In the genomic region with DNA sequence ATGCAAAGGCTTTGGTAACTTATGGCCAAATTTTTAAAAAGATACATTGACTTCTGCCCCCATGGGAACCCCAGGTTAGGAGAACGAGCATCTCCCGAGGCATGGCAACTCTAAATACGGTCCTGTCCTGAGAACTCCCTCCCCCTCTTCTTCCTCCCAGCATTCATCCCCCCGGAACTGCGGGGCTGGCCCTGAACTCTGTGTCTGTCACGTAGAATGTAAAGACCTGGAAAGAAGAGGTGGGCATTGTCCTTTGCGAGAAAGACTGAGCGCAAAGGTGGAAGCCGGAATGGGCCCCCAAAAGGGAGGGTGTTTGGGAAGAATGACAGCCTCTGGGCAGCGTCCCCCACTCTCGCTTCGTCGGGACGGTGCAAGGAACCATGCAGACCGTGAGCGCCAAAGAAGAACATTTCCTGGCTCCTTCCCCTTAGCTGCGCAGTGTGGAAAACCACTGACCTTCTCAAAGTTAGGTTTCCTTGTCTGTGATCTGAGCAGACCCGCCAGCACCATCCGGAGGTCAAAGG, we compare ENCODE assay signal across 16 cellular contexts. TPM values are rescaled to one million over a fixed set of nuclear protein-coding genes. Genes with fewer than 3 reads are reported as not detected.
DNase-seq lines count a peak whose midpoint lies in the region; ATAC-seq and TF ChIP-seq lines count a peak whose summit lies in the region.
"Had no signal": no experiment of that assay in that cellular context is flagged by ENCODE, and none has a peak within 500 bp of the region (broad histone marks: within the 10 kb centered on the region; RNA-seq: fewer than 3 reads in every experiment).

No MANE protein-coding gene starts in this region.

- H3K4me1 Mint-ChIP-seq in chondrocyte (ENCODE audit: low read depth) (peaks cover 5% of the 10 kb centered on the region), neural crest cell (peaks cover 6% of the 10 kb centered on the region), type B pancreatic cell (ENCODE audit: unreplicated experiment) (peaks cover 5% of the 10 kb centered on the region)

- H3K27ac Mint-ChIP-seq in chondrocyte (ENCODE audit: unreplicated experiment) (peak overlapping the region; percentile 66), neural crest cell (ENCODE audit: unreplicated experiment) (no peak overlapping the region), type B pancreatic cell (peak overlapping the region; percentile 16)
- H3K27ac Mint-ChIP-seq: CD4-positive, alpha-beta T cell; H9 had no signal

- H3K36me3 ChIP-seq in left ventricle myocardium inferior: no peaks in the 10 kb centered on the region
- H3K36me3 ChIP-seq: BLaER1 treated with 17β-estradiol and CSF1 and Interleukin-3, amounts not matched to agents 10 nM and 100 nM had no signal

- H3K27me3 ChIP-seq in left ventricle myocardium inferior (ENCODE audit: low read depth): peaks cover 48% of the 10 kb centered on the region

- intact Hi-C loops in left cardiac atrium (cut with DNase I) (loop anchor here in 1 of 2 donors (10.0 kb wide), 2 partner anchors 974 to 1024 kb away; no protein-coding TSS in a partner anchor), left ventricle myocardium inferior (cut with micrococcal nuclease) (no loop called here)

- H3K36me3 Mint-ChIP-seq in chondrocyte (ENCODE audit: low read depth) (no peaks in the 10 kb centered on the region), neural crest cell (ENCODE audit: low read depth) (peaks cover 5% of the 10 kb centered on the region), type B pancreatic cell (no peaks in the 10 kb centered on the region)

- H3K27me3 Mint-ChIP-seq in chondrocyte (ENCODE audit: low read depth) (peaks cover 4% of the 10 kb centered on the region), neural crest cell (ENCODE audit: low read depth) (peaks cover 43% of the 10 kb centered on the region), type B pancreatic cell (peaks cover 16% of the 10 kb centered on the region)

- H3K9me3 ChIP-seq in left ventricle myocardium inferior (replicated peaks): no peaks in the 10 kb centered on the region

- TF ChIP-seq CTCF in left ventricle myocardium inferior (IDR thresholded peaks at IDR 0.05; ENCODE audit: borderline replicate concordance): no peak
- TF ChIP-seq CTCF in chondrocyte (IDR thresholded peaks at IDR 0.05): no peak
- TF ChIP-seq CTCF in neural crest cell (conservative IDR thresholded peaks at IDR 0.05): no peak
- no peak for TF ChIP-seq CTCF in type B pancreatic cell (conservative IDR thresholded peaks at IDR 0.05)

- H3K9me3 Mint-ChIP-seq in chondrocyte (ENCODE audit: low read depth) (peaks cover 5% of the 10 kb centered on the region), neural crest cell (no peaks in the 10 kb centered on the region), type B pancreatic cell (no peaks in the 10 kb centered on the region)
- H3K9me3 Mint-ChIP-seq: CD4-positive, alpha-beta T cell had no signal

- no peak overlapping the region for H3K27ac ChIP-seq in left ventricle myocardium inferior (replicated peaks)
- H3K27ac ChIP-seq: BLaER1 treated with 17β-estradiol and CSF1 and Interleukin-3, amounts not matched to agents 10 nM and 100 nM had no signal

- DNase-seq in left cardiac atrium (peak; percentile 10), left ventricle myocardium inferior (no peak), chondrocyte (ENCODE audit: low spot score) (peak; percentile 42), neural crest cell (ENCODE audit: low read depth, low spot score) (no peak), type B pancreatic cell (ENCODE audit: extremely low spot score, unreplicated experiment) (no peak), SHP77 (lab: John Stamatoyannopoulos, UW) (no peak)
- DNase-seq: Calu3; CD4-positive, alpha-beta T cell; DMS 273 treated with DMSO at 0.1 percent for 48 hours; GOT3; H9 had no signal

- no peak overlapping the region for H3K4me3 Mint-ChIP-seq in chondrocyte (ENCODE audit: unreplicated experiment)
- H3K4me3 Mint-ChIP-seq in neural crest cell: peak overlapping the region; percentile 54
- peak overlapping the region; percentile 53 for H3K4me3 Mint-ChIP-seq in type B pancreatic cell
- H3K4me3 Mint-ChIP-seq: CD4-positive, alpha-beta T cell; H9 had no signal

- no peak overlapping the region for H3K4me3 ChIP-seq in left ventricle myocardium inferior
- H3K4me3 ChIP-seq: BLaER1 treated with 17β-estradiol and CSF1 and Interleukin-3, amounts not matched to agents 10 nM and 100 nM; GM12878 had no signal

- H3K4me1 ChIP-seq in left ventricle myocardium inferior: peaks cover 13% of the 10 kb centered on the region

- ATAC-seq in left cardiac atrium: no peak
- ATAC-seq in HG03565 (IDR thresholded peaks at IDR 0.05; ENCODE audit: unreplicated experiment): no peak
- ATAC-seq: GM12878 had no signal

RNA-seq across cellular contexts. Expression of a gene that starts 21.0 kb away (rescaled TPM):
- total RNA-seq in left cardiac atrium (not detected), left ventricle myocardium inferior (not detected), chondrocyte (not detected in 3 replicates), neural crest cell (not detected in 2 replicates), type B pancreatic cell (ENCODE audit: low replicate concordance) (24.9 and 28.3 TPM in 2 replicates)
- total RNA-seq: CD4-positive, alpha-beta T cell; G401; GM12878; HT1080 had no signal

Comparison
In these comparisons a context has a peak if more than half of its experiments do, and no peak if none do; other contexts are left out.
1. DNase-seq: peak in left cardiac atrium (single experiment) and chondrocyte (single experiment); none in left ventricle myocardium inferior (single experiment), neural crest cell (single experiment), type B pancreatic cell (single experiment) and SHP77 (0 of 2).
2. RNA of a gene that starts 21.0 kb away (total RNA-seq): 24.9 to 28.3 TPM in type B pancreatic cell; not detected in chondrocyte, not detected in left cardiac atrium, not detected in left ventricle myocardium inferior (single experiment) and not detected in neural crest cell; every median in the first group is over 10 times any median in the second.